8 cellular contexts compared by ENCODE assay signal in the genomic region with DNA sequence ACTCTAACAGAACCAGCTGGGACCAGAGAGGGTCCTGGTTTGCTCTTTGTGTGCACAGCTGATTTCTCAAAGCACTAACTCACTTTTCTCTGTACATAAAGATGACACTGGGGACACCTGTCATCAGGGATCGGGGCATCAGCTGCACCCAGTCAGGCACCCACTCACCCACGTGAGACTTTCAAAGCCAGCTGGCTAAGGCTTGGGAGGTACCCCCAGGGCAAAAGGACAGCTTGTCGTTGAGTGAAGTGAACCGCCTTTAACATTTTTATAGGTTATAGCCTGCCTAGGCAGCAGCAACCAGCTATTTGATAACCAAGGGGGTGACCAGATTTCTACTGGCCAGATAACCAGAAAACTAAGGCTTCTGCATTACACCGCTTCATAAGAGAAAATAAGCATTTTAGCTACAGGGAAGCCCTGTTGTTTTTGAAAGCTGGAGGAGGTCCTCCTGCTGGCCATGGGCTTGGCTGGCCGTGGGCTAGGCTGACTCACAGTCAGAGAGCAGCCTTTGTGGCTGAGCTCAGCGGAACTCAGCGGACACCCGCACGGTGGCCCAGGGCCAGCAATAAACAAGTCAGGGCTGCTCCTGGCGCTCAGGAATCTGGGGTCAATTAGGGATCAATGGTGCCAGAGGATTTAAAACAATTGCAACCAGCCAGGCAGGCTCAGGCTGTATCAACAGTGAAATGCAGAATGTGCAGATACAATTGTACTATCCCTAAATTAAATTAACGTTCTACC. TPM values are rescaled to one million over a fixed set of nuclear protein-coding genes. Genes with fewer than 3 reads are reported as not detected.
DNase-seq lines count a peak whose midpoint lies in the region; ATAC-seq and TF ChIP-seq lines count a peak whose summit lies in the region.

No MANE protein-coding gene starts in this region.

- H3K4me1 ChIP-seq in ovary (ENCODE audit: insufficient read depth) = peaks cover 2% of the 10 kb centered on the region

- intact Hi-C loops in ovary (cut with DNase I) = loop anchor here in 1 of 4 donors (10.0 kb wide), 1 partner anchor 242 kb away; no protein-coding TSS in a partner anchor
- intact Hi-C loops in activated T-helper 2 cell treated with anti-CD3 and anti-CD28 coated beads, Interferon-gamma antibody, Interleukin-2, Interleukin-4, amounts not matched to agents 10 μg/mL and 5 μg/mL and 100 μg/mL, durations not matched to agents 14 hours and 24 hours and 36 hours (cut with micrococcal nuclease) = no loop called here

- no peaks in the 10 kb centered on the region for H3K9me3 Mint-ChIP-seq in activated T-helper 2 cell treated with anti-CD3 and anti-CD28 coated beads, Interferon-gamma antibody, Interleukin-2, Interleukin-4, amounts not matched to agents 10 μg/mL and 5 μg/mL and 100 μg/mL, durations not matched to agents 14 hours and 24 hours and 36 hours

- no peak overlapping the region for H3K4me3 Mint-ChIP-seq in activated T-helper 2 cell treated with anti-CD3 and anti-CD28 coated beads, Interferon-gamma antibody, Interleukin-2, Interleukin-4, amounts not matched to agents 10 μg/mL and 5 μg/mL and 100 μg/mL, durations not matched to agents 14 hours and 24 hours and 36 hours (ENCODE audit: low read depth)

- DNase-seq in GM04504 (ENCODE audit: low read depth) = peak; percentile 83
- DNase-seq in foreskin fibroblast = peak; percentile 97 to 99
- peak; percentile 75 to 90 (median 81) for DNase-seq in ovary
- no peak for DNase-seq in NCI-H2029 (lab: John Stamatoyannopoulos, UW)
- no peak for DNase-seq in activated T-helper 2 cell treated with anti-CD3 and anti-CD28 coated beads, Interferon-gamma antibody, Interleukin-2, Interleukin-4, amounts not matched to agents 10 μg/mL and 5 μg/mL and 100 μg/mL, durations not matched to agents 14 hours and 24 hours and 36 hours (ENCODE audit: low spot score)

- no peak for TF ChIP-seq EP300 in ovary (IDR thresholded peaks at IDR 0.05)

- H3K27me3 ChIP-seq in ovary = no peaks in the 10 kb centered on the region

- 9 to 14% (median 11%) methylated on average over 12 of the region's 12 CpGs for WGBS in ovary, 3 donors

- H3K4me3 ChIP-seq in foreskin fibroblast (ENCODE audit: low read depth in 1 of 2, low read length in 2 of 2) = peak overlapping the region in 1 of 2 donors; percentile 21
- no peak overlapping the region for H3K4me3 ChIP-seq in ovary

- H3K27ac Mint-ChIP-seq in activated T-helper 2 cell treated with anti-CD3 and anti-CD28 coated beads, Interferon-gamma antibody, Interleukin-2, Interleukin-4, amounts not matched to agents 10 μg/mL and 5 μg/mL and 100 μg/mL, durations not matched to agents 14 hours and 24 hours and 36 hours = no peak overlapping the region

- no peaks in the 10 kb centered on the region for H3K36me3 Mint-ChIP-seq in activated T-helper 2 cell treated with anti-CD3 and anti-CD28 coated beads, Interferon-gamma antibody, Interleukin-2, Interleukin-4, amounts not matched to agents 10 μg/mL and 5 μg/mL and 100 μg/mL, durations not matched to agents 14 hours and 24 hours and 36 hours (ENCODE audit: low read depth)

- no peaks in the 10 kb centered on the region for H3K36me3 ChIP-seq in ovary

- TF ChIP-seq POLR2A in ovary (IDR thresholded peaks at IDR 0.05) = no peak

- peaks cover 39% of the 10 kb centered on the region for H3K4me1 Mint-ChIP-seq in activated T-helper 2 cell treated with anti-CD3 and anti-CD28 coated beads, Interferon-gamma antibody, Interleukin-2, Interleukin-4, amounts not matched to agents 10 μg/mL and 5 μg/mL and 100 μg/mL, durations not matched to agents 14 hours and 24 hours and 36 hours (ENCODE audit: low read depth)

- no peaks in the 10 kb centered on the region for H3K9me3 ChIP-seq in ovary

- H3K27me3 Mint-ChIP-seq in activated T-helper 2 cell treated with anti-CD3 and anti-CD28 coated beads, Interferon-gamma antibody, Interleukin-2, Interleukin-4, amounts not matched to agents 10 μg/mL and 5 μg/mL and 100 μg/mL, durations not matched to agents 14 hours and 24 hours and 36 hours (ENCODE audit: low read depth) = no peaks in the 10 kb centered on the region

- peak; percentile 67 for TF ChIP-seq CTCF in foreskin fibroblast (IDR thresholded peaks at IDR 0.05; ENCODE audit: low read depth, low read length)
- peak in 2 of 3 donors; percentile 35 to 48 for TF ChIP-seq CTCF in ovary (IDR thresholded peaks at IDR 0.05)

- ATAC-seq in SK-N-SH treated with all-trans-retinoic acid at 6 μM for 48 hours = peak; percentile 93
- no peak for ATAC-seq in GM18907 (IDR thresholded peaks at IDR 0.05; ENCODE audit: unreplicated experiment)
- ATAC-seq in HG03159 (IDR thresholded peaks at IDR 0.05; ENCODE audit: unreplicated experiment) = no peak

- no peak overlapping the region for H3K27ac ChIP-seq in ovary

TF ChIP-seq in SK-N-SH treated with all-trans-retinoic acid at 6 μM for 48 hours, 23 proteins besides CTCF, POLR2A, EP300 and RAD21 (continues in another document):
- TF ChIP-seq, protein P1, sequence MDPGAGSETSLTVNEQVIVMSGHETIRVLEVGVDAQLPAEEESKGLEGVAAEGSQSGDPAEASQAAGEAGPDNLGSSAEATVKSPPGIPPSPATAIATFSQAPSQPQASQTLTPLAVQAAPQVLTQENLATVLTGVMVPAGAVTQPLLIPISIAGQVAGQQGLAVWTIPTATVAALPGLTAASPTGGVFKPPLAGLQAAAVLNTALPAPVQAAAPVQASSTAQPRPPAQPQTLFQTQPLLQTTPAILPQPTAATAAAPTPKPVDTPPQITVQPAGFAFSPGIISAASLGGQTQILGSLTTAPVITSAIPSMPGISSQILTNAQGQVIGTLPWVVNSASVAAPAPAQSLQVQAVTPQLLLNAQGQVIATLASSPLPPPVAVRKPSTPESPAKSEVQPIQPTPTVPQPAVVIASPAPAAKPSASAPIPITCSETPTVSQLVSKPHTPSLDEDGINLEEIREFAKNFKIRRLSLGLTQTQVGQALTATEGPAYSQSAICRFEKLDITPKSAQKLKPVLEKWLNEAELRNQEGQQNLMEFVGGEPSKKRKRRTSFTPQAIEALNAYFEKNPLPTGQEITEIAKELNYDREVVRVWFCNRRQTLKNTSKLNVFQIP (CRISPR knock-in tag; IDR thresholded peaks at IDR 0.05; ENCODE audit: borderline replicate concordance, low read depth) = no peak
- TF ChIP-seq ZNF8 (CRISPR knock-in tag; IDR thresholded peaks at IDR 0.05) (no peak), BACH2 (CRISPR knock-in tag; IDR thresholded peaks at IDR 0.05; ENCODE audit: borderline replicate concordance) (no peak), ZNF565 (CRISPR knock-in tag; conservative IDR thresholded peaks at IDR 0.05; ENCODE audit: low read depth) (no peak), OSR1 (CRISPR knock-in tag; IDR thresholded peaks at IDR 0.05) (no peak), ISL1 (CRISPR knock-in tag; IDR thresholded peaks at IDR 0.05) (peak; percentile 57; the same call in 1 of the 2 replicates), ZFP30 (CRISPR knock-in tag; IDR thresholded peaks at IDR 0.05) (no peak), TOX (CRISPR knock-in tag; IDR thresholded peaks at IDR 0.05; ENCODE audit: borderline replicate concordance) (no peak), ARNTL (CRISPR knock-in tag; IDR thresholded peaks at IDR 0.05; ENCODE audit: borderline replicate concordance, low read depth) (no peak), CSDC2 (CRISPR knock-in tag; IDR thresholded peaks at IDR 0.05) (no peak), GLIS3 (CRISPR knock-in tag; IDR thresholded peaks at IDR 0.05) (0 out of 2 replicates have a peak, but pooled peaks have one; percentile 30), ZC3H10 (CRISPR knock-in tag; IDR thresholded peaks at IDR 0.05) (no peak), ESRRG (CRISPR knock-in tag; IDR thresholded peaks at IDR 0.05) (no peak)
- TF ChIP-seq, protein P2, sequence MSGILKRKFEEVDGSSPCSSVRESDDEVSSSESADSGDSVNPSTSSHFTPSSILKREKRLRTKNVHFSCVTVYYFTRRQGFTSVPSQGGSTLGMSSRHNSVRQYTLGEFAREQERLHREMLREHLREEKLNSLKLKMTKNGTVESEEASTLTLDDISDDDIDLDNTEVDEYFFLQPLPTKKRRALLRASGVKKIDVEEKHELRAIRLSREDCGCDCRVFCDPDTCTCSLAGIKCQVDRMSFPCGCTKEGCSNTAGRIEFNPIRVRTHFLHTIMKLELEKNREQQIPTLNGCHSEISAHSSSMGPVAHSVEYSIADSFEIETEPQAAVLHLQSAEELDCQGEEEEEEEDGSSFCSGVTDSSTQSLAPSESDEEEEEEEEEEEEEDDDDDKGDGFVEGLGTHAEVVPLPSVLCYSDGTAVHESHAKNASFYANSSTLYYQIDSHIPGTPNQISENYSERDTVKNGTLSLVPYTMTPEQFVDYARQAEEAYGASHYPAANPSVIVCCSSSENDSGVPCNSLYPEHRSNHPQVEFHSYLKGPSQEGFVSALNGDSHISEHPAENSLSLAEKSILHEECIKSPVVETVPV (CRISPR knock-in tag; IDR thresholded peaks at IDR 0.05) = no peak; the same call in 1 of the 2 replicates
- TF ChIP-seq, protein P3, sequence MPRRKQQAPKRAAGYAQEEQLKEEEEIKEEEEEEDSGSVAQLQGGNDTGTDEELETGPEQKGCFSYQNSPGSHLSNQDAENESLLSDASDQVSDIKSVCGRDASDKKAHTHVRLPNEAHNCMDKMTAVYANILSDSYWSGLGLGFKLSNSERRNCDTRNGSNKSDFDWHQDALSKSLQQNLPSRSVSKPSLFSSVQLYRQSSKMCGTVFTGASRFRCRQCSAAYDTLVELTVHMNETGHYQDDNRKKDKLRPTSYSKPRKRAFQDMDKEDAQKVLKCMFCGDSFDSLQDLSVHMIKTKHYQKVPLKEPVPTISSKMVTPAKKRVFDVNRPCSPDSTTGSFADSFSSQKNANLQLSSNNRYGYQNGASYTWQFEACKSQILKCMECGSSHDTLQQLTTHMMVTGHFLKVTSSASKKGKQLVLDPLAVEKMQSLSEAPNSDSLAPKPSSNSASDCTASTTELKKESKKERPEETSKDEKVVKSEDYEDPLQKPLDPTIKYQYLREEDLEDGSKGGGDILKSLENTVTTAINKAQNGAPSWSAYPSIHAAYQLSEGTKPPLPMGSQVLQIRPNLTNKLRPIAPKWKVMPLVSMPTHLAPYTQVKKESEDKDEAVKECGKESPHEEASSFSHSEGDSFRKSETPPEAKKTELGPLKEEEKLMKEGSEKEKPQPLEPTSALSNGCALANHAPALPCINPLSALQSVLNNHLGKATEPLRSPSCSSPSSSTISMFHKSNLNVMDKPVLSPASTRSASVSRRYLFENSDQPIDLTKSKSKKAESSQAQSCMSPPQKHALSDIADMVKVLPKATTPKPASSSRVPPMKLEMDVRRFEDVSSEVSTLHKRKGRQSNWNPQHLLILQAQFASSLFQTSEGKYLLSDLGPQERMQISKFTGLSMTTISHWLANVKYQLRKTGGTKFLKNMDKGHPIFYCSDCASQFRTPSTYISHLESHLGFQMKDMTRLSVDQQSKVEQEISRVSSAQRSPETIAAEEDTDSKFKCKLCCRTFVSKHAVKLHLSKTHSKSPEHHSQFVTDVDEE (CRISPR knock-in tag; IDR thresholded peaks at IDR 0.05) = peak; percentile 85; the same call in 1 of the 2 replicates

RNA-seq across cellular contexts. Expression of a gene that starts 57.1 kb away (rescaled TPM):
- 10 to 100 TPM in 4 of 7 donors, 1 to 10 TPM in 3; 3.3 to 30.3 (median 10.8) TPM for total RNA-seq in ovary
- 10 to 100 TPM in 1 of 2 donors, 1 to 10 TPM in 1; 7.8 to 41.6 TPM for polyA plus RNA-seq in ovary
- total RNA-seq in activated T-helper 2 cell treated with anti-CD3 and anti-CD28 coated beads, Interferon-gamma antibody, Interleukin-2, Interleukin-4, amounts not matched to agents 10 μg/mL and 5 μg/mL and 100 μg/mL, durations not matched to agents 14 hours and 24 hours and 36 hours = 40.9 and 43.9 TPM in 2 replicates

Comparison
In these comparisons a context has a peak if more than half of its experiments do, and no peak if none do; other contexts are left out.
1. DNase-seq: peak in GM04504 (single experiment), foreskin fibroblast (2 of 2) and ovary (5 of 5); none in NCI-H2029 (single experiment) and activated T-helper 2 cell treated with anti-CD3 and anti-CD28 coated beads, Interferon-gamma antibody, Interleukin-2, Interleukin-4, amounts not matched to agents 10 μg/mL and 5 μg/mL and 100 μg/mL, durations not matched to agents 14 hours and 24 hours and 36 hours (single experiment).